ENCODE assay signal across 8 cellular contexts in genomic region chr4:16226816-16227461, GRCh38. TPM values are rescaled to one million over a fixed set of nuclear protein-coding genes. Genes with fewer than 3 reads are reported as not detected.
DNase-seq lines count a peak whose midpoint lies in the region; ATAC-seq and TF ChIP-seq lines count a peak whose summit lies in the region.

No MANE protein-coding gene starts in this region.

- H3K27ac Mint-ChIP-seq in activated naive CD8-positive, alpha-beta T cell treated with anti-CD3 and anti-CD28 coated beads, Interleukin-2, amount 50 U/mL, for 24 hours: peak overlapping the region; percentile 96

- H3K4me3 ChIP-seq in AG10803 (ENCODE audit: low read length) (peak overlapping the region; percentile 82), SJSA1 (peak overlapping the region; percentile 90), heart right ventricle (peak overlapping the region; percentile 66 to 96 (median 85))

- H3K4me3 Mint-ChIP-seq in activated naive CD8-positive, alpha-beta T cell treated with anti-CD3 and anti-CD28 coated beads, Interleukin-2, amount 50 U/mL, for 24 hours: peak overlapping the region; percentile 90

- DNase-seq in AG10803 (ENCODE audit: low read depth): peak; percentile 23
- DNase-seq in SJSA1 (ENCODE audit: low read depth in 1 of 2, low spot score in 2 of 2): peak; percentile 35 to 38
- DNase-seq in activated naive CD8-positive, alpha-beta T cell treated with anti-CD3 and anti-CD28 coated beads, Interleukin-2, amount 50 U/mL, for 24 hours: peak; percentile 62
- peak; percentile 61 to 62 for DNase-seq in heart right ventricle
- peak; percentile 85 for DNase-seq in posterior vena cava (ENCODE audit: low spot score)
- no peak for DNase-seq in NCI-H446 treated with DMSO at 0.1 percent for 48 hours (lab: John Stamatoyannopoulos, UW)

- no peaks in the 10 kb centered on the region for H3K9me3 Mint-ChIP-seq in activated naive CD8-positive, alpha-beta T cell treated with anti-CD3 and anti-CD28 coated beads, Interleukin-2, amount 50 U/mL, for 24 hours

- peak overlapping the region; percentile 62 for H3K27ac ChIP-seq in SJSA1
- H3K27ac ChIP-seq in heart right ventricle: peak overlapping the region; percentile 90 to 99 (median 98)

- H3K27me3 Mint-ChIP-seq in activated naive CD8-positive, alpha-beta T cell treated with anti-CD3 and anti-CD28 coated beads, Interleukin-2, amount 50 U/mL, for 24 hours: no peaks in the 10 kb centered on the region

- H3K9me3 ChIP-seq in SJSA1 (replicated peaks) (no peaks in the 10 kb centered on the region), heart right ventricle (no peaks in the 10 kb centered on the region)

- H3K27me3 ChIP-seq in SJSA1 (replicated peaks) (no peaks in the 10 kb centered on the region), heart right ventricle (no peaks in the 10 kb centered on the region)

- no peaks in the 10 kb centered on the region for H3K4me1 ChIP-seq in SJSA1 (replicated peaks)
- H3K4me1 ChIP-seq in heart right ventricle: peaks cover 4 to 71% (median 60%) of the 10 kb centered on the region in 9 donors

- TF ChIP-seq CTCF in AG10803 (conservative IDR thresholded peaks at IDR 0.05; ENCODE audit: low read length): no peak
- no peak for TF ChIP-seq CTCF in heart right ventricle (IDR thresholded peaks at IDR 0.05)

- H3K4me1 Mint-ChIP-seq in activated naive CD8-positive, alpha-beta T cell treated with anti-CD3 and anti-CD28 coated beads, Interleukin-2, amount 50 U/mL, for 24 hours: peaks cover 75% of the 10 kb centered on the region

- peaks cover 16% of the 10 kb centered on the region for H3K36me3 Mint-ChIP-seq in activated naive CD8-positive, alpha-beta T cell treated with anti-CD3 and anti-CD28 coated beads, Interleukin-2, amount 50 U/mL, for 24 hours (ENCODE audit: low read depth)

- peak; percentile 31 for ATAC-seq in GM19025 (IDR thresholded peaks at IDR 0.05; ENCODE audit: low read depth, unreplicated experiment)
- ATAC-seq in HG03196 (IDR thresholded peaks at IDR 0.05; ENCODE audit: unreplicated experiment): peak; percentile 38
- ATAC-seq in activated naive CD8-positive, alpha-beta T cell treated with anti-CD3 and anti-CD28 coated beads, Interleukin-2, amount 50 U/mL, for 24 hours: peak; percentile 21
- peak; percentile 64 to 83 (median 68) for ATAC-seq in heart right ventricle

- intact Hi-C loops in heart right ventricle (cut with DNase I): no loop called here
- intact Hi-C loops in posterior vena cava (cut with DNase I): no loop called here

- H3K36me3 ChIP-seq in SJSA1: peaks cover 8% of the 10 kb centered on the region
- H3K36me3 ChIP-seq in heart right ventricle: no peaks in the 10 kb centered on the region

- 0 to 1% methylated on average over 47 to 57 of the region's 57 CpGs for WGBS in heart right ventricle, 2 donors

RNA-seq across cellular contexts. Expression of gene TAPT1, which starts 0.7 kb away (rescaled TPM):
- total RNA-seq in SJSA1 (2014; rRNA removed; shearing (Covaris generic)): 8.9 and 9.6 TPM in 2 replicates
- total RNA-seq in heart right ventricle (10 to 100 TPM; 28.6 to 44.8 (median 36.2) TPM), posterior vena cava (10 to 100 TPM; 43.0 to 71.3 TPM)
- polyA plus RNA-seq in heart right ventricle: 10 to 100 TPM; 14.3 to 19.6 TPM
